Comparison of ENCODE assay signal across 1 cellular context in genomic region chr19:1172353-1173159, GRCh38.
TF ChIP-seq lines count a peak whose summit lies in the region.

No MANE protein-coding gene starts in this region.

TF ChIP-seq in endothelial cell of umbilical vein, 7 proteins besides CTCF, POLR2A, EP300 and RAD21 (continued from another document):
- TF ChIP-seq JUN (IDR thresholded peaks at IDR 0.05; ENCODE audit: borderline replicate concordance, insufficient read depth, insufficient read length, low read depth): no peak
